In genomic region chr21:46352913-46353312, GRCh38 we compare ENCODE assay signal across 15 cellular contexts. TPM values are rescaled to one million over a fixed set of nuclear protein-coding genes. Genes with fewer than 3 reads are reported as not detected.
A peak's percentile ranks its signal among the peaks of the same experiment; 100 is the strongest.
DNase-seq lines count a peak whose midpoint lies in the region; ATAC-seq and TF ChIP-seq lines count a peak whose summit lies in the region.
"Had no signal": no experiment of that assay in that cellular context is flagged by ENCODE, and none has a peak within 500 bp of the region (broad histone marks: within the 10 kb centered on the region; RNA-seq: fewer than 3 reads in every experiment).

No MANE protein-coding gene starts in this region.

- H3K9me3 Mint-ChIP-seq in stimulated activated naive B cell treated with anti-CD40 and anti-IgM and Interleukin-4, amounts not matched to agents 10 μg/mL and 1 μg/mL and 100 μg/mL, for 72 hours, result no peaks in the 10 kb centered on the region
- H3K9me3 Mint-ChIP-seq: HFFc6 had no signal

- peak overlapping the region; percentile 79; the same call in 1 of the 2 replicates for H3K27ac ChIP-seq in VCaP

- no peak overlapping the region for H3K27ac Mint-ChIP-seq in stimulated activated naive B cell treated with anti-CD40 and anti-IgM and Interleukin-4, amounts not matched to agents 10 μg/mL and 1 μg/mL and 100 μg/mL, for 72 hours
- H3K27ac Mint-ChIP-seq: HFFc6 had no signal

- ATAC-seq in stimulated activated naive B cell treated with anti-CD40 and anti-IgM and Interleukin-4, amounts not matched to agents 10 μg/mL and 1 μg/mL and 100 μg/mL, for 72 hours (replicated peaks), result no peak

- H3K27me3 Mint-ChIP-seq in stimulated activated naive B cell treated with anti-CD40 and anti-IgM and Interleukin-4, amounts not matched to agents 10 μg/mL and 1 μg/mL and 100 μg/mL, for 72 hours, result no peaks in the 10 kb centered on the region
- H3K27me3 Mint-ChIP-seq: CD4-positive, alpha-beta memory T cell had no signal

- no peaks in the 10 kb centered on the region for H3K4me1 Mint-ChIP-seq in stimulated activated naive B cell treated with anti-CD40 and anti-IgM and Interleukin-4, amounts not matched to agents 10 μg/mL and 1 μg/mL and 100 μg/mL, for 72 hours

- peaks cover 49 to 69% of the 10 kb centered on the region in 2 donors for H3K36me3 Mint-ChIP-seq in stimulated activated naive B cell treated with anti-CD40 and anti-IgM and Interleukin-4, amounts not matched to agents 10 μg/mL and 1 μg/mL and 100 μg/mL, for 72 hours

- TF ChIP-seq CTCF in VCaP (conservative IDR thresholded peaks at IDR 0.05), result no peak

- no peak overlapping the region for H3K4me3 Mint-ChIP-seq in stimulated activated naive B cell treated with anti-CD40 and anti-IgM and Interleukin-4, amounts not matched to agents 10 μg/mL and 1 μg/mL and 100 μg/mL, for 72 hours
- H3K4me3 Mint-ChIP-seq: CD4-positive, alpha-beta memory T cell; HFFc6 had no signal

- DNase-seq in myocyte (ENCODE audit: low read depth), result peak; percentile 19
- peak; percentile 69 for DNase-seq in putamen (ENCODE audit: low spot score)
- no peak for DNase-seq in kidney tubule cell (ENCODE audit: low spot score)
- DNase-seq in HuH-7 (ENCODE audit: low spot score), result no peak
- DNase-seq in stimulated activated naive B cell treated with anti-CD40 and anti-IgM and Interleukin-4, amounts not matched to agents 10 μg/mL and 1 μg/mL and 100 μg/mL, for 72 hours, result no peak
- DNase-seq: C1 segment of cervical spinal cord; Calu3; CD4-positive, alpha-beta memory T cell; COR-L47; DMS53; DMS79 treated with DMSO at 0.1 percent for 48 hours; GF-D8; GOT3; HFFc6 had no signal

RNA-seq across cellular contexts. Expression of gene PCNT, which starts 29.0 kb away (rescaled TPM):
- 32.2 and 40.8 TPM in 2 replicates for total RNA-seq in myocyte
- polyA plus RNA-seq in myocyte (2012), result 19.6 TPM

RNA-seq across cellular contexts. Expression of gene C21orf58, which starts 29.2 kb away (rescaled TPM):
- 1.2 and 1.7 TPM in 2 replicates for total RNA-seq in myocyte
- 4.7 TPM for polyA plus RNA-seq in myocyte (2012)

Comparison
In these comparisons a context has a peak if more than half of its experiments do, and no peak if none do; other contexts are left out.
1. DNase-seq: peak in myocyte (single experiment) and putamen (single experiment); none in kidney tubule cell (single experiment), HuH-7 (single experiment) and stimulated activated naive B cell treated with anti-CD40 and anti-IgM and Interleukin-4, amounts not matched to agents 10 μg/mL and 1 μg/mL and 100 μg/mL, for 72 hours (single experiment).